In the genomic region with DNA sequence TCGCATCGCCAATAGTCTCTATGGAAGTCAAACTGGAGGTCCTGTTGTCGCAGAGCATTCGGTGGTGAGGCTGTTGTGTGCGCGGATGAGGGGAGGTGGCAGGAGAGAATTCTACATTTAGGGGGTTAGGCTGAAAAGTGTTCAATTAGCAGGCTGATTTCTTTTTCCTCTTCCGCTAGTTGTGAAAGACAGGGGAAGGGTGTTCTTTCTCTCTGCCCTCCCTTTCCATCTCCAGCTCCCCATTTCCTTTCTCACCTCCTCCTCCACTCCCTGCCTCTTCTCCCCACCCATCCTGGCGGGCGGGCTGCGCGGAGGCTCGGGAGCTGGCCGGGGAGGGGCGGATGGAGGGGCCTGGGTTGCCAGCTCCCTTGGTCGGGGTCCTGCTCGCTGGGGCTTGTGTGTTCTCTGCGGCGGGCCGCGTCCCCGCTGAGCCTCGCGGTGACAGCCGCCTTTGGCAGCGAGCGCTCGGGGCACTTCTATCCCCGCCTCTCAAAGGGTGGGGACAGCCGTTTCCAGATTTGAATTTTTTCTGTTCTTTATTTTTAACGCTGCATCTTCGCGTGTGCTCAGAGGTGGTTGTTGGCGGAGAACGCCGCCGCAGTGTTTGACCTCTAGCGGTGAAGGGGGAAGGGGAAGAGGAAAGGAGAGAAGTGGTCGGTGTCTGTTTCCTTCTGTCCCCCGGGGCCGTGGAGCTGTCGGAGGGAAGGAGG, we compare ENCODE assay signal across 9 cellular contexts. TPM values are rescaled to one million over a fixed set of nuclear protein-coding genes. Genes with fewer than 3 reads are reported as not detected.
A peak's percentile ranks its signal among the peaks of the same experiment; 100 is the strongest.
DNase-seq lines count a peak whose midpoint lies in the region; ATAC-seq and TF ChIP-seq lines count a peak whose summit lies in the region.
"Had no signal": no experiment of that assay in that cellular context is flagged by ENCODE, and none has a peak within 500 bp of the region (broad histone marks: within the 10 kb centered on the region; RNA-seq: fewer than 3 reads in every experiment).

No MANE protein-coding gene starts in this region.

- no peaks in the 10 kb centered on the region for H3K36me3 ChIP-seq in sigmoid colon

- TF ChIP-seq CTCF in sigmoid colon (IDR thresholded peaks at IDR 0.05): no peak

- H3K4me3 ChIP-seq in sigmoid colon: peak overlapping the region; percentile 40 to 61 (median 54)

- intact Hi-C loops in sigmoid colon (cut with DNase I): loop anchor here (5.0 to 10.0 kb wide), 2 partner anchors 158 to 411 kb away; no protein-coding TSS in a partner anchor

- ATAC-seq in GM21515 (IDR thresholded peaks at IDR 0.05; ENCODE audit: unreplicated experiment) (peak; percentile 27), HG03280 (IDR thresholded peaks at IDR 0.05; ENCODE audit: unreplicated experiment) (no peak)

- whole genome bisulfite sequencing in sigmoid colon, 2 donors: 5 to 20% methylated on average over 41 of the region's 41 CpGs

- TF ChIP-seq EP300 in sigmoid colon (IDR thresholded peaks at IDR 0.05): no peak

- peak; percentile 87 for DNase-seq in NCI-H2171 (lab: John Stamatoyannopoulos, UW)
- DNase-seq in fibroblast of peridontal ligament (ENCODE audit: extremely low read depth): peak; percentile 12
- no peak for DNase-seq in sigmoid colon
- no peak for DNase-seq in NCI-H1436 (lab: John Stamatoyannopoulos, UW)
- no peak for DNase-seq in AML-193 (lab: John Stamatoyannopoulos, UW)
- DNase-seq in activated CD4-positive, CD25-positive, alpha-beta regulatory T cell treated with anti-CD3 and anti-CD28 coated beads, Interleukin-2, amount 50 U/mL, for 72 hours: no peak
- DNase-seq: effector memory CD4-positive, alpha-beta T cell had no signal

- H3K27me3 ChIP-seq in sigmoid colon: peaks cover 28 to 91% (median 59%) of the 10 kb centered on the region in 3 donors

- peaks cover 0 to 54% (median 40%) of the 10 kb centered on the region in 4 donors for H3K4me1 ChIP-seq in sigmoid colon

- H3K9me3 ChIP-seq in sigmoid colon: no peaks in the 10 kb centered on the region

- peak overlapping the region; percentile 53 to 90 (median 82) for H3K27ac ChIP-seq in sigmoid colon

- TF ChIP-seq POLR2A in sigmoid colon (IDR thresholded peaks at IDR 0.05): no peak

RNA-seq across cellular contexts. Expression of gene SOX11, which starts 3.6 kb away (rescaled TPM):
- 1 to 10 TPM; 2.6 to 3.6 (median 2.9) TPM for total RNA-seq in sigmoid colon
- polyA plus RNA-seq in sigmoid colon: under 1 TPM in 2 of 3 donors, not detected in 1; under 0.01 to 0.12 TPM

Comparison
In these comparisons a context has a peak if more than half of its experiments do, and no peak if none do; other contexts are left out.
1. DNase-seq: peak in NCI-H2171 (single experiment) and fibroblast of peridontal ligament (single experiment); none in sigmoid colon (single experiment), NCI-H1436 (single experiment), AML-193 (0 of 2) and activated CD4-positive, CD25-positive, alpha-beta regulatory T cell treated with anti-CD3 and anti-CD28 coated beads, Interleukin-2, amount 50 U/mL, for 72 hours (single experiment).